25 cellular contexts compared by ENCODE assay signal in genomic region chr13:113158946-113159345, GRCh38. TPM values are rescaled to one million over a fixed set of nuclear protein-coding genes. Genes with fewer than 3 reads are reported as not detected.
"Had no signal": no experiment of that assay in that cellular context is flagged by ENCODE, and none has a peak within 500 bp of the region (broad histone marks: within the 10 kb centered on the region; RNA-seq: fewer than 3 reads in every experiment).

No MANE protein-coding gene starts in this region.

- H2AFZ ChIP-seq: PC-9 had no signal

- H3K4me3 Mint-ChIP-seq: activated CD8-positive, alpha-beta T cell treated with anti-CD3 and anti-CD28 coated beads, Interleukin-2, amount 10 ng/mL, durations not matched to agents 7 days and 5 days; activated naive CD4-positive, alpha-beta T cell treated with anti-CD3 and anti-CD28 coated beads, Interleukin-2, amount 50 U/mL, for 24 hours; activated T-cell treated with anti-CD3 and anti-CD28 coated beads, Interleukin-2, amount 50 U/mL, for 24 hours; activated T-helper 1 cell treated with anti-CD3 and anti-CD28 coated beads, Interleukin-12 subunit alpha, Interleukin-12 subunit beta, Interleukin-2, Interleukin-4 antibody, amounts not matched to agents 30 ng/mL and 10 ng/mL and 1 ng/mL, durations not matched to agents 14 hours and 24 hours and 36 hours; T-helper 1 cell treated with Interleukin-12 subunit alpha and Interleukin-12 subunit beta and Interleukin-4 antibody, amounts not matched to agents 30 μg/mL and 1 μg/mL, for 36 hours had no signal

- H3K36me3 Mint-ChIP-seq: activated naive CD4-positive, alpha-beta T cell treated with anti-CD3 and anti-CD28 coated beads, Interleukin-2, amount 50 U/mL, for 24 hours had no signal

- DNase-seq: activated CD4-positive, alpha-beta T cell treated with anti-CD3 and anti-CD28 coated beads for 48 hours; activated CD4-positive, alpha-beta T cell treated with anti-CD3 and anti-CD28 coated beads, Interleukin-2, amount 50 U/mL, for 4 hours; activated CD4-positive, CD25-positive, alpha-beta regulatory T cell treated with anti-CD3 and anti-CD28 coated beads, Interleukin-2, amount 50 U/mL, for 72 hours; activated CD8-positive, alpha-beta T cell treated with anti-CD3 and anti-CD28 coated beads, Interleukin-2, amount 10 ng/mL, durations not matched to agents 7 days and 5 days; activated effector memory CD4-positive, alpha-beta T cell treated with Interleukin-2 at 50 U/mL for 16 hours; activated naive CD4-positive, alpha-beta T cell; aorta; caudate nucleus; KG1; NCI-H1092; NCI-H1417; NCI-H2029; NCI-H2107; NCI-H2171 treated with DMSO at 0.1 percent for 48 hours; NCI-H345; NCI-H510A treated with DMSO at 0.1 percent for 48 hours; PC-9; SHP77 treated with DMSO at 0.1 percent for 48 hours had no signal

- H3K27ac Mint-ChIP-seq: activated CD8-positive, alpha-beta T cell treated with anti-CD3 and anti-CD28 coated beads, Interleukin-2, amount 10 ng/mL, durations not matched to agents 7 days and 5 days; activated naive CD4-positive, alpha-beta T cell treated with anti-CD3 and anti-CD28 coated beads, Interleukin-2, amount 50 U/mL, for 24 hours; activated T-cell treated with anti-CD3 and anti-CD28 coated beads, Interleukin-2, amount 50 U/mL, for 24 hours; activated T-helper 1 cell treated with anti-CD3 and anti-CD28 coated beads, Interleukin-12 subunit alpha, Interleukin-12 subunit beta, Interleukin-2, Interleukin-4 antibody, amounts not matched to agents 30 ng/mL and 10 ng/mL and 1 ng/mL, durations not matched to agents 14 hours and 24 hours and 36 hours; T-helper 1 cell treated with Interleukin-12 subunit alpha and Interleukin-12 subunit beta and Interleukin-4 antibody, amounts not matched to agents 30 μg/mL and 1 μg/mL, for 36 hours had no signal

- H3K4me1 ChIP-seq: breast epithelium had no signal

- H3K27ac ChIP-seq: breast epithelium, PC-9 had no signal

- ATAC-seq: activated CD8-positive, alpha-beta T cell treated with anti-CD3 and anti-CD28 coated beads, Interleukin-2, amount 10 ng/mL, durations not matched to agents 7 days and 5 days had no signal

- H3K27me3 Mint-ChIP-seq: activated naive CD4-positive, alpha-beta T cell treated with anti-CD3 and anti-CD28 coated beads, Interleukin-2, amount 50 U/mL, for 24 hours had no signal

- H3K4me3 ChIP-seq: breast epithelium, PC-9 had no signal

- H3K4me2 ChIP-seq: PC-9 had no signal

- H3K9me3 ChIP-seq: breast epithelium had no signal

- H3K36me3 ChIP-seq: breast epithelium had no signal

- H3K9me3 Mint-ChIP-seq: activated naive CD4-positive, alpha-beta T cell treated with anti-CD3 and anti-CD28 coated beads, Interleukin-2, amount 50 U/mL, for 24 hours had no signal

RNA-seq across cellular contexts. Expression of gene PROZ, which starts 0.5 kb away (rescaled TPM):
- total RNA-seq: activated CD8-positive, alpha-beta T cell treated with anti-CD3 and anti-CD28 coated beads, Interleukin-2, amount 10 ng/mL, durations not matched to agents 7 days and 5 days; activated T-helper 1 cell treated with anti-CD3 and anti-CD28 coated beads, Interleukin-12 subunit alpha, Interleukin-12 subunit beta, Interleukin-2, Interleukin-4 antibody, amounts not matched to agents 30 ng/mL and 10 ng/mL and 1 ng/mL, durations not matched to agents 14 hours and 24 hours and 36 hours; aorta; breast epithelium; MCF 10A; PC-9; SK-MEL-5 had no signal
- polyA plus RNA-seq: aorta had no signal

RNA-seq across cellular contexts. Expression of gene F10, which starts 36.3 kb away (rescaled TPM):
- total RNA-seq: activated CD8-positive, alpha-beta T cell treated with anti-CD3 and anti-CD28 coated beads, Interleukin-2, amount 10 ng/mL, durations not matched to agents 7 days and 5 days; activated T-helper 1 cell treated with anti-CD3 and anti-CD28 coated beads, Interleukin-12 subunit alpha, Interleukin-12 subunit beta, Interleukin-2, Interleukin-4 antibody, amounts not matched to agents 30 ng/mL and 10 ng/mL and 1 ng/mL, durations not matched to agents 14 hours and 24 hours and 36 hours; MCF 10A; PC-9; SK-MEL-5 had no signal

RNA-seq across cellular contexts. Expression of gene F7, which starts 53.4 kb away (rescaled TPM):
- total RNA-seq: activated CD8-positive, alpha-beta T cell treated with anti-CD3 and anti-CD28 coated beads, Interleukin-2, amount 10 ng/mL, durations not matched to agents 7 days and 5 days; activated T-helper 1 cell treated with anti-CD3 and anti-CD28 coated beads, Interleukin-12 subunit alpha, Interleukin-12 subunit beta, Interleukin-2, Interleukin-4 antibody, amounts not matched to agents 30 ng/mL and 10 ng/mL and 1 ng/mL, durations not matched to agents 14 hours and 24 hours and 36 hours; MCF 10A; PC-9; SK-MEL-5 had no signal
